In the genomic region with DNA sequence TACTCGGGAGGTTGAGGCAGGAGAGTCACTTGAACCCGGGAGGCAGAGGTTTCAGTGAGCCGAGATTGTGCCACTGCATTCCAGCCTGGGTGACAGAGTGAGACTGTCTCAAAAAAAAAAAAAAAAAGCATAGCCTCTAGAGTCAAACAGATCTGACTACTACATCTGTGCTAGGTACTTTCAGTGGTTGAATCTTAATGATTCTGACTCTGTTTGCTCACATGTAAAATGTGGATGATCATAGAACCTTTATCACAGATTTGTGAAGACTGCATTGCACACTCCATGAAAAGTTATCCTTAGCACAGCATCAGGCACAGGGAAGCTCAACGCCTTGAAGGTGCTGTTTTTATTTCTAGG, we compare ENCODE assay signal across 12 cellular contexts. TPM values are rescaled to one million over a fixed set of nuclear protein-coding genes. Genes with fewer than 3 reads are reported as not detected.
"Had no signal": no experiment of that assay in that cellular context is flagged by ENCODE, and none has a peak within 500 bp of the region (broad histone marks: within the 10 kb centered on the region; RNA-seq: fewer than 3 reads in every experiment).

No MANE protein-coding gene starts in this region.

RNA-seq across cellular contexts. Expression of gene CYP2A6, which starts 17.8 kb away (rescaled TPM):
- total RNA-seq: activated CD4-positive, alpha-beta T cell treated with anti-CD3 and anti-CD28 coated beads, Interleukin-2, amount 10 ng/mL, durations not matched to agents 24 days and 14 days; activated CD8-positive, alpha-beta T cell treated with anti-CD3 and anti-CD28 coated beads, Interleukin-2, amount 10 ng/mL, durations not matched to agents 7 days and 5 days; activated T-helper 2 cell treated with anti-CD3 and anti-CD28 coated beads, Interferon-gamma antibody, Interleukin-2, Interleukin-4, amounts not matched to agents 10 μg/mL and 5 μg/mL and 100 μg/mL, durations not matched to agents 14 hours and 24 hours and 36 hours; esophagus muscularis mucosa; heart right ventricle; occipital lobe; pulmonary artery endothelial cell; smooth muscle cell; stomach; urinary bladder had no signal
- polyA plus RNA-seq: heart right ventricle, neural cell, smooth muscle cell, stomach had no signal

RNA-seq across cellular contexts. Expression of gene CYP2A7, which starts 49.6 kb away (rescaled TPM):
- total RNA-seq: activated CD4-positive, alpha-beta T cell treated with anti-CD3 and anti-CD28 coated beads, Interleukin-2, amount 10 ng/mL, durations not matched to agents 24 days and 14 days; activated CD8-positive, alpha-beta T cell treated with anti-CD3 and anti-CD28 coated beads, Interleukin-2, amount 10 ng/mL, durations not matched to agents 7 days and 5 days; activated naive CD8-positive, alpha-beta T cell treated with anti-CD3 and anti-CD28 coated beads, Interleukin-2, amount 10 ng/mL, durations not matched to agents 7 days and 5 days; activated T-helper 2 cell treated with anti-CD3 and anti-CD28 coated beads, Interferon-gamma antibody, Interleukin-2, Interleukin-4, amounts not matched to agents 10 μg/mL and 5 μg/mL and 100 μg/mL, durations not matched to agents 14 hours and 24 hours and 36 hours; esophagus muscularis mucosa; heart right ventricle; pulmonary artery endothelial cell; smooth muscle cell; stomach; urinary bladder had no signal
- polyA plus RNA-seq: heart right ventricle, neural cell, smooth muscle cell, stomach had no signal

RNA-seq across cellular contexts. Expression of gene MIA, which starts 57.1 kb away (rescaled TPM):
- total RNA-seq: activated CD8-positive, alpha-beta T cell treated with anti-CD3 and anti-CD28 coated beads, Interleukin-2, amount 10 ng/mL, durations not matched to agents 7 days and 5 days; activated T-helper 2 cell treated with anti-CD3 and anti-CD28 coated beads, Interferon-gamma antibody, Interleukin-2, Interleukin-4, amounts not matched to agents 10 μg/mL and 5 μg/mL and 100 μg/mL, durations not matched to agents 14 hours and 24 hours and 36 hours; occipital lobe had no signal
